Comparison of ENCODE assay signal across 2 cellular contexts in the genomic region with DNA sequence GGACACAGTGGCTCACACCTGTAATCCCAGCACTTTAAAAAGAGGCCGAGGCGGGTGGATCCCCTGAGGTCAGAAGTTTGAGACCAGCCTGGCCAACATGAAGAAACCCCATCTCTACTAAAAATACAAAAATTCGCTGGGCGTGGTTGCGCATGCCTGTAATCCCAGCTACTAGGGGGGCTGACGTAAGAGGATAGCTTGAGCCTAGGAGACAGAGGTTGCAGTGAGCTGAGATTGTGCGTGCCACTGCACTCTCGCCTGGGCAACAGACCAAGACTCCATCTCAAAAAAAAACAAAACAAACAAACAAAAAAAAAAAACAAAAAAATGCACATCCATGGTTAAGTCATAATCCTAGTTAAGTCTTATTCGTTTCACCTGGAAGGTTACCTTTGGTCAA. TPM values are rescaled to one million over a fixed set of nuclear protein-coding genes. Genes with fewer than 3 reads are reported as not detected.
"Had no signal": no experiment of that assay in that cellular context is flagged by ENCODE, and none has a peak within 500 bp of the region (broad histone marks: within the 10 kb centered on the region; RNA-seq: fewer than 3 reads in every experiment).

No MANE protein-coding gene starts in this region.

RNA-seq across cellular contexts. Expression of a gene that starts 26.8 kb away (rescaled TPM):
- total RNA-seq: kidney epithelial cell had no signal
- polyA plus RNA-seq: keratinocyte had no signal
